ENCODE assay signal across 35 cellular contexts in genomic region chr15:73889725-73890124, GRCh38. TPM values are rescaled to one million over a fixed set of nuclear protein-coding genes. Genes with fewer than 3 reads are reported as not detected.
"Had no signal": no experiment of that assay in that cellular context is flagged by ENCODE, and none has a peak within 500 bp of the region (broad histone marks: within the 10 kb centered on the region; RNA-seq: fewer than 3 reads in every experiment).

No MANE protein-coding gene starts in this region.

- H3K36me3 Mint-ChIP-seq: T-cell had no signal

- H3K9me3 Mint-ChIP-seq: activated CD8-positive, alpha-beta T cell treated with anti-CD3 and anti-CD28 coated beads for 36 hours; activated T-cell treated with anti-CD3 and anti-CD28 coated beads, Interleukin-2, amount 50 U/mL, for 4 hours; activated T-helper 17 cell treated with anti-CD3 and anti-CD28 coated beads, Interleukin-2, amount 50 U/mL, for 72 hours; T-cell; T-helper 1 cell treated with Interleukin-12 subunit alpha and Interleukin-12 subunit beta and Interleukin-4 antibody, amounts not matched to agents 30 μg/mL and 1 μg/mL, for 36 hours had no signal

- H3K9me3 ChIP-seq: colonic mucosa, esophagus muscularis mucosa, gastrocnemius medialis had no signal

- ATAC-seq: activated CD4-positive, CD25-positive, alpha-beta regulatory T cell treated with anti-CD3 and anti-CD28 coated beads, Interleukin-2, amount 50 U/mL, for 24 hours; activated CD8-positive, alpha-beta T cell treated with anti-CD3 and anti-CD28 coated beads for 36 hours; activated T-cell treated with anti-CD3 and anti-CD28 coated beads, Interleukin-2, amount 50 U/mL, for 4 hours; activated T-helper 17 cell treated with anti-CD3 and anti-CD28 coated beads, Interleukin-2, amount 50 U/mL, for 72 hours; foreskin keratinocyte; gastrocnemius medialis; heart right ventricle; T-cell had no signal

- H3K27ac ChIP-seq: brain microvascular endothelial cell, colonic mucosa, esophagus muscularis mucosa, foreskin keratinocyte, gastrocnemius medialis, heart right ventricle, WERI-Rb-1 had no signal

- H3K36me3 ChIP-seq: brain microvascular endothelial cell, colonic mucosa, esophagus muscularis mucosa, gastrocnemius medialis, heart right ventricle, WERI-Rb-1 had no signal

- DNase-seq: activated B cell treated with CpG ODN at 0.5 μM for 24 hours; activated CD4-positive, alpha-beta T cell treated with anti-CD3 and anti-CD28 coated beads for 48 hours; activated CD4-positive, alpha-beta T cell treated with anti-CD3 and anti-CD28 coated beads, Interleukin-2, amount 50 U/mL, for 1 hour; activated CD4-positive, alpha-beta T cell treated with anti-CD3 and anti-CD28 coated beads, Interleukin-2, amount 50 U/mL, for 48 hours; activated CD8-positive, alpha-beta memory T cell treated with anti-CD3 and anti-CD28 coated beads for 24 hours; activated CD8-positive, alpha-beta T cell treated with anti-CD3 and anti-CD28 coated beads for 36 hours; activated gamma-delta T cell; activated naive CD4-positive, alpha-beta T cell; activated naive CD4-positive, alpha-beta T cell treated with anti-CD3 and anti-CD28 coated beads, Interleukin-2, amount 50 U/mL, for 16 hours; activated T-cell treated with anti-CD3 and anti-CD28 coated beads, Interleukin-2, amount 50 U/mL, for 4 hours; amniotic stem cell; anterior cingulate cortex; brain microvascular endothelial cell; caudate nucleus; colonic mucosa; effector CD8-positive, alpha-beta T cell; endodermal cell; erythroblast; foreskin keratinocyte; gastrocnemius medialis; glutamatergic neuron; heart right ventricle; SW 1271; T-cell; T1000; WERI-Rb-1 had no signal

- H3K27me3 ChIP-seq: brain microvascular endothelial cell, colonic mucosa, esophagus muscularis mucosa had no signal

- H3K27ac Mint-ChIP-seq: activated B cell treated with CpG ODN at 0.5 μM for 24 hours; activated CD8-positive, alpha-beta T cell treated with anti-CD3 and anti-CD28 coated beads for 36 hours; activated naive CD8-positive, alpha-beta T cell; activated T-helper 17 cell treated with anti-CD3 and anti-CD28 coated beads, Interleukin-2, amount 50 U/mL, for 72 hours; endodermal cell; T-cell; T-helper 1 cell treated with Interleukin-12 subunit alpha and Interleukin-12 subunit beta and Interleukin-4 antibody, amounts not matched to agents 30 μg/mL and 1 μg/mL, for 36 hours had no signal

- H3K4me1 ChIP-seq: colonic mucosa, esophagus muscularis mucosa, foreskin keratinocyte, gastrocnemius medialis had no signal

- H3K4me3 Mint-ChIP-seq: activated B cell treated with CpG ODN at 0.5 μM for 24 hours; activated CD8-positive, alpha-beta T cell treated with anti-CD3 and anti-CD28 coated beads for 36 hours; activated naive CD8-positive, alpha-beta T cell; activated T-cell treated with anti-CD3 and anti-CD28 coated beads, Interleukin-2, amount 50 U/mL, for 4 hours; activated T-helper 17 cell treated with anti-CD3 and anti-CD28 coated beads, Interleukin-2, amount 50 U/mL, for 72 hours; endodermal cell; T-cell; T-helper 1 cell treated with Interleukin-12 subunit alpha and Interleukin-12 subunit beta and Interleukin-4 antibody, amounts not matched to agents 30 μg/mL and 1 μg/mL, for 36 hours had no signal

- H3K4me1 Mint-ChIP-seq: activated B cell treated with CpG ODN at 0.5 μM for 24 hours; activated T-helper 17 cell treated with anti-CD3 and anti-CD28 coated beads, Interleukin-2, amount 50 U/mL, for 72 hours; endodermal cell; T-cell had no signal

- H3K4me3 ChIP-seq: colonic mucosa, esophagus muscularis mucosa, gastrocnemius medialis, heart right ventricle had no signal

RNA-seq across cellular contexts. Expression of gene TBC1D21, which starts 16.4 kb away (rescaled TPM):
- total RNA-seq: activated B cell treated with CpG ODN at 0.5 μM for 24 hours; activated CD8-positive, alpha-beta T cell treated with anti-CD3 and anti-CD28 coated beads for 36 hours; activated T-cell treated with anti-CD3 and anti-CD28 coated beads, Interleukin-2, amount 50 U/mL, for 4 hours; activated T-helper 17 cell treated with anti-CD3 and anti-CD28 coated beads, Interleukin-2, amount 50 U/mL, for 72 hours; astrocyte; bronchial epithelial cell; colonic mucosa; dermis microvascular lymphatic vessel endothelial cell; endodermal cell; esophagus muscularis mucosa; foreskin keratinocyte; gastrocnemius medialis; heart right ventricle; T-cell; T-helper 2 cell treated with Interferon-gamma antibody and Interleukin-4, amounts not matched to agents 100 ng/mL and 5 ng/mL, for 36 hours had no signal
- polyA plus RNA-seq: foreskin keratinocyte, heart right ventricle had no signal
